In the genomic region with DNA sequence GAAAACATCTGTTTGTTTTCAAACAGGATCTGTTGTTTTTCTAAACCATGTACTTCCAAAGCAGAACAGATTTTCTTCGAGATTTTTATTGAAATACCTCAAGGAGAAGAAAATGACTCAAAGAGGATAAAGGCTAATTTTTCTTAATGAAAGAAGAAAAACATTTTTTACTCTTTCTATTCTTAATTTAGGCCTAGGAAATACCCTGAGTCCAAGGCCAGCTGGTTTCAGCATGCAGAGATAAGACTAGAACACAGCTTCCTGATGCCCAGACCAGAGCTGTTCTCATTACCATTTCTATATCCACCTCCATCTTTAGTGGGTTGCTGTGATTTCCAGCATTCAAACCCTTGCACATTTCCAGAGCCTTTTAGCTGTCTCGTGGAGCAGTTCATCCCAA, we compare ENCODE assay signal across 13 cellular contexts. TPM values are rescaled to one million over a fixed set of nuclear protein-coding genes. Genes with fewer than 3 reads are reported as not detected.
DNase-seq lines count a peak whose midpoint lies in the region; ATAC-seq, FAIRE-seq and TF ChIP-seq lines count a peak whose summit lies in the region.
"Had no signal": no experiment of that assay in that cellular context is flagged by ENCODE, and none has a peak within 500 bp of the region (broad histone marks: within the 10 kb centered on the region; RNA-seq: fewer than 3 reads in every experiment).

No MANE protein-coding gene starts in this region.

- WGBS in lung, 2 donors = 71 to 76% methylated on average over 2 of the region's 2 CpGs

- TF ChIP-seq CTCF in activated B cell treated with CpG ODN at 0.5 μM for 24 hours (IDR thresholded peaks at IDR 0.05) (no peak), lung (IDR thresholded peaks at IDR 0.05; ENCODE audit: control extremely low read depth, extremely low read depth) (no peak)

- TF ChIP-seq POLR2A in GM12892 (IDR thresholded peaks at IDR 0.05; ENCODE audit: low read depth, low read length) = no peak

- no peaks in the 10 kb centered on the region for H3K27me3 ChIP-seq in lung (ENCODE audit: control insufficient read depth, insufficient read depth)

- H3K27ac ChIP-seq in lung (ENCODE audit: low read depth in 1 of 2, low read length in 1 of 2) = peak overlapping the region; percentile 47 to 55

- CTCF ChIA-PET in activated B cell treated with CpG ODN at 0.5 μM for 24 hours (lab: Charles Lee) = interaction anchor here (0.5 to 1.7 kb wide), 2 partner anchors 18 to 285 kb away, joined by 3 read pairs; no protein-coding TSS in a partner anchor

- DNase-seq in GM12892 (ENCODE audit: insufficient read length) = no peak
- DNase-seq in activated B cell treated with CpG ODN at 0.5 μM for 24 hours = no peak
- no peak for DNase-seq in lung (ENCODE audit: low spot score)
- no peak for DNase-seq in OCI-M2 (lab: John Stamatoyannopoulos, UW; ENCODE audit: unreplicated experiment)
- no peak for DNase-seq in GM19240 (ENCODE audit: insufficient read length, low spot score)
- no peak for DNase-seq in stimulated activated CD4-positive, alpha-beta T cell treated with anti-CD3 and anti-CD28 coated beads, Interleukin-4, amount 100 ng/mL, for 4 hours
- DNase-seq: anterior cingulate cortex; stimulated activated CD4-positive, alpha-beta T cell treated with anti-CD3 and anti-CD28 coated beads, Interleukin-12 subunit alpha, Interleukin-12 subunit beta, amount 100 ng/mL, for 4 hours; stimulated activated naive CD4-positive, alpha-beta T cell treated with Interleukin-2 at 50 U/mL for 16 hours had no signal

- no peaks in the 10 kb centered on the region for H3K36me3 ChIP-seq in lung (ENCODE audit: control insufficient read depth in 2 of 2, insufficient read depth in 2 of 2, low read length in 2 of 2)

- peaks cover 7 to 47% of the 10 kb centered on the region in 2 donors for H3K4me1 ChIP-seq in lung (ENCODE audit: control insufficient read depth in 2 of 2, insufficient read depth in 2 of 2, low read length in 2 of 2)

- no peaks in the 10 kb centered on the region for H3K9me3 Mint-ChIP-seq in activated B cell treated with CpG ODN at 0.5 μM for 24 hours

- POLR2A ChIA-PET in activated B cell treated with CpG ODN at 0.5 μM for 24 hours (lab: Charles Lee) = interaction anchor here (0.9 to 5.8 kb wide), 2 partner anchors 12 to 17 kb away, joined by 3 to 31 read pairs; partner anchors contain the start of gene GAB1

- intact Hi-C loops in activated B cell treated with CpG ODN at 0.5 μM for 24 hours (cut with micrococcal nuclease) = no loop called here

- no peaks in the 10 kb centered on the region for H3K36me3 Mint-ChIP-seq in activated B cell treated with CpG ODN at 0.5 μM for 24 hours (ENCODE audit: low read depth)

- no peak overlapping the region for H3K4me3 Mint-ChIP-seq in activated B cell treated with CpG ODN at 0.5 μM for 24 hours

- peak; percentile 36 for ATAC-seq in HG02678 (IDR thresholded peaks at IDR 0.05; ENCODE audit: unreplicated experiment)
- ATAC-seq in activated B cell treated with CpG ODN at 0.5 μM for 24 hours (ENCODE audit: low read depth) = no peak
- no peak for ATAC-seq in lung (ENCODE audit: insufficient read depth, low FRiP score)
- ATAC-seq in HG03039 (IDR thresholded peaks at IDR 0.05; ENCODE audit: unreplicated experiment) = no peak

- H3K4me1 Mint-ChIP-seq in activated B cell treated with CpG ODN at 0.5 μM for 24 hours = peaks cover 73% of the 10 kb centered on the region

- FAIRE-seq in GM12892 (lab: Jason Lieb, UNC) = peak; percentile 9
- FAIRE-seq: frontal cortex, RCC 7860 had no signal

- H3K27ac Mint-ChIP-seq in activated B cell treated with CpG ODN at 0.5 μM for 24 hours = peak overlapping the region; percentile 9

- no peaks in the 10 kb centered on the region for H3K27me3 Mint-ChIP-seq in activated B cell treated with CpG ODN at 0.5 μM for 24 hours

- H3K9me3 ChIP-seq in lung (ENCODE audit: control insufficient read depth in 2 of 2, insufficient read depth in 1 of 2, low read length in 1 of 2) = no peaks in the 10 kb centered on the region

- no peak overlapping the region for H3K4me3 ChIP-seq in lung

RNA-seq across cellular contexts. Expression of gene GAB1, which starts 18.3 kb away (rescaled TPM):
- polyA plus RNA-seq in GM12892 (2012; ENCODE audit: missing spikeins) = 1.8 TPM
- total RNA-seq in activated B cell treated with CpG ODN at 0.5 μM for 24 hours (11.9 and 12.0 TPM in 2 replicates), lung (100 to 1,000 TPM in 1 of 2 donors, 10 to 100 TPM in 1; 38.6 to 138 TPM)
- polyA plus RNA-seq in lung = 1 to 10 TPM; 6.4 to 6.6 TPM
